1 cellular context compared by ENCODE assay signal in the genomic region with DNA sequence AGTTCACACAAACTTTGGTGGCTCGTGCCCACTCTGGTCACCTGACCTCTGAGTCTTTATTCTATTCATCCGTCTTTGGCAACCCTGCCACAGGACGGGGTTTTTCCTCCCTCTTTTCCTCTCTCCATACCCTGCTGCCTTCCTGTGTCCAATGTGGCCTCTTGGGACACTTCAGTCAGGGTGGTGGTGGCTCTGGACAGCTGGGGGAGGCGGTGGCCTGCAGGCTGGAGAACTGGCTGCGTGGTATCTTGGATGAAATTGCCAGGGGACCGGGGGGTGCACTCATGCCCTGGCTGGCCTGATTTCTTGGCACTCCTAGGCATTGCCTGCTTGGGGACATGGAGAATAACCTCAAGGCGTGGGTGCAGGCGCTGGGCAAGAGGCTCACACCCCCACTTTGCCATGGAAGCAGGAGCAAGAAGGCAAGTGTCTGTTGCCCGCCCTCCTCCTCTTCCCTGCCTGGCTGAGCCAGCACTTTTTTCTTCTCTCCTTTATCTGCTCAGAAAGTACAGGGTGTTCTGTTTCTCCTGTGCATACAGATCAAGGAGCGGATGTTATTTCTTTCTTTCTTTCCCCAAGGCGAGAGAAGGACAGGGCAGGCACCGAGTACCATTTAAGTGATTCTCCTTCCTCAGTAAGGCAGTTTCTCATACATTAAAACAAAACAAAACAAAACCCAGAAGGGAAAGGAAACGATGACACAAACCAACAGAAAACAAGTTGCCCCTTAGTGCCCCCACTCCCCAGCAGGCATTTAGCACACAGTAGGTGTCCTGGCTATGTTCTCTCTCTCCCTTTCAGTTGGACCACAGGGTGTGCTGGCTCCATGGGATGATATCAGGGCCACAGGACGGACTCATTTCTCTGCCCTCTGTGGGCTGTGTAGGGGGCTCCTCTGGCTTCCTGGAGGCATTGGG.
TF ChIP-seq lines count a peak whose summit lies in the region.

No MANE protein-coding gene starts in this region.

TF ChIP-seq in IMR-90, 13 proteins besides CTCF, POLR2A, EP300 and RAD21:
- TF ChIP-seq, protein P1, sequence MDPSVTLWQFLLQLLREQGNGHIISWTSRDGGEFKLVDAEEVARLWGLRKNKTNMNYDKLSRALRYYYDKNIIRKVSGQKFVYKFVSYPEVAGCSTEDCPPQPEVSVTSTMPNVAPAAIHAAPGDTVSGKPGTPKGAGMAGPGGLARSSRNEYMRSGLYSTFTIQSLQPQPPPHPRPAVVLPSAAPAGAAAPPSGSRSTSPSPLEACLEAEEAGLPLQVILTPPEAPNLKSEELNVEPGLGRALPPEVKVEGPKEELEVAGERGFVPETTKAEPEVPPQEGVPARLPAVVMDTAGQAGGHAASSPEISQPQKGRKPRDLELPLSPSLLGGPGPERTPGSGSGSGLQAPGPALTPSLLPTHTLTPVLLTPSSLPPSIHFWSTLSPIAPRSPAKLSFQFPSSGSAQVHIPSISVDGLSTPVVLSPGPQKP (IDR thresholded peaks at IDR 0.05; ENCODE audit: borderline replicate concordance, low read depth, low read length), result no peak
- TF ChIP-seq MAZ (IDR thresholded peaks at IDR 0.05; ENCODE audit: borderline replicate concordance, low read depth, low read length) (no peak), FOS (IDR thresholded peaks at IDR 0.05; ENCODE audit: low read depth, low read length) (no peak), RFX5 (IDR thresholded peaks at IDR 0.05; ENCODE audit: low read depth, low read length) (no peak), RCOR1 (IDR thresholded peaks at IDR 0.05; ENCODE audit: insufficient replicate concordance, low read length) (no peak), MXI1 (IDR thresholded peaks at IDR 0.05; ENCODE audit: borderline replicate concordance, low read depth, low read length) (no peak)
